ENCODE assay signal across 8 cellular contexts in genomic region chrX:56563231-56564116, GRCh38. TPM values are rescaled to one million over a fixed set of nuclear protein-coding genes. Genes with fewer than 3 reads are reported as not detected.
DNase-seq lines count a peak whose midpoint lies in the region; ATAC-seq lines count a peak whose summit lies in the region.

UBQLN2 (plus strand) TSS chrX:56563627; CDS start chrX:56563874, 247 bp downstream.

- in situ Hi-C loops in KBM-7 (cut with MboI; ENCODE audit: low pct_unique_long_range_greater_than_20kb, low sequenced_read_pairs), result no loop called here

- peak; percentile 73 for ATAC-seq in GM21529 (IDR thresholded peaks at IDR 0.05; ENCODE audit: unreplicated experiment)
- peak; percentile 80 to 82 for ATAC-seq in naive thymus-derived CD8-positive, alpha-beta T cell

- H3K36me3 Mint-ChIP-seq in naive thymus-derived CD8-positive, alpha-beta T cell, result peaks cover 0 to 6% (median 2%) of the 10 kb centered on the region in 3 donors

- H3K9me3 Mint-ChIP-seq in naive thymus-derived CD8-positive, alpha-beta T cell, result no peaks in the 10 kb centered on the region

- H3K27me3 Mint-ChIP-seq in naive thymus-derived CD8-positive, alpha-beta T cell, result no peaks in the 10 kb centered on the region

- DNase-seq in DMS114 treated with DMSO at 0.1 percent for 48 hours (lab: John Stamatoyannopoulos, UW; ENCODE audit: unreplicated experiment) (peak; percentile 54), KBM-7 (peak; percentile 83), RKO (ENCODE audit: low spot score) (peak; percentile 68), activated T-helper 1 cell treated with Interleukin-2 at 50 U/mL for 16 hours (ENCODE audit: low read depth) (peak; percentile 60), fibroblast of gingiva (ENCODE audit: low read depth) (peak; percentile 84)
- peak; percentile 67 to 88 (median 72) for DNase-seq in naive thymus-derived CD8-positive, alpha-beta T cell
- DNase-seq in stimulated activated naive CD4-positive, alpha-beta T cell (lab: John Stamatoyannopoulos, UW), result peak; percentile 59 to 86 (median 74)

- peak within 1 kb of the TSS; percentile 94 to 100 (median 98) for H3K27ac Mint-ChIP-seq in naive thymus-derived CD8-positive, alpha-beta T cell

- POLR2A ChIA-PET in naive thymus-derived CD8-positive, alpha-beta T cell (lab: Charles Lee), result interaction anchor here (0.8 to 1.8 kb wide), 4 partner anchors 15 to 221 kb away, joined by 3 to 8 read pairs (median 4); partner anchors contain the start of gene NBDY

- H3K4me3 Mint-ChIP-seq in naive thymus-derived CD8-positive, alpha-beta T cell, result peak within 1 kb of the TSS; percentile 87 to 100 (median 92)

- H3K4me1 Mint-ChIP-seq in naive thymus-derived CD8-positive, alpha-beta T cell, result peaks cover 7 to 27% (median 13%) of the 10 kb centered on the region in 4 donors

RNA-seq across cellular contexts. Expression of gene UBQLN2, which starts in this region (rescaled TPM):
- total RNA-seq in naive thymus-derived CD8-positive, alpha-beta T cell, result 10 to 100 TPM; 46.6 to 47.3 TPM
- polyA plus RNA-seq in naive thymus-derived CD8-positive, alpha-beta T cell, result 10 to 100 TPM; 47.4 to 82.9 (median 69.7) TPM

Comparison
In these comparisons a context has a peak if more than half of its experiments do, and no peak if none do; other contexts are left out.
1. Peak in every context shown above with its lines: DNase-seq and ATAC-seq.